In genomic region chrX:13760428-13760827, GRCh38 we compare ENCODE assay signal across 23 cellular contexts. TPM values are rescaled to one million over a fixed set of nuclear protein-coding genes. Genes with fewer than 3 reads are reported as not detected.
DNase-seq lines count a peak whose midpoint lies in the region; ATAC-seq, FAIRE-seq and TF ChIP-seq lines count a peak whose summit lies in the region.
"Had no signal": no experiment of that assay in that cellular context is flagged by ENCODE, and none has a peak within 500 bp of the region (broad histone marks: within the 10 kb centered on the region; RNA-seq: fewer than 3 reads in every experiment).

No MANE protein-coding gene starts in this region.

- no peak overlapping the region for H3K9ac ChIP-seq in HUES64 (ENCODE audit: low read depth, low read length)
- no peak overlapping the region for H3K9ac ChIP-seq in GM12878 (ENCODE audit: control insufficient read depth, insufficient read depth, low read length)
- no peak overlapping the region for H3K9ac ChIP-seq in HepG2 (ENCODE audit: insufficient read depth, low read depth, low read length)
- no peak overlapping the region for H3K9ac ChIP-seq in colonic mucosa (ENCODE audit: low read depth in 2 of 2, low read length in 2 of 2)

- H3K9me3 ChIP-seq in breast epithelium = no peaks in the 10 kb centered on the region
- no peaks in the 10 kb centered on the region for H3K9me3 ChIP-seq in HUES64 (ENCODE audit: insufficient read depth, low read depth, low read length)
- H3K9me3 ChIP-seq in GM12878 (replicated peaks; ENCODE audit: control insufficient read depth, insufficient read depth, low read length) = no peaks in the 10 kb centered on the region
- H3K9me3 ChIP-seq in spleen = no peaks in the 10 kb centered on the region
- H3K9me3 ChIP-seq in HepG2 (ENCODE audit: low read length) = no peaks in the 10 kb centered on the region
- H3K9me3 ChIP-seq in upper lobe of left lung = no peaks in the 10 kb centered on the region
- H3K9me3 ChIP-seq in colonic mucosa = no peaks in the 10 kb centered on the region
- H3K9me3 ChIP-seq: MG63 had no signal

- H3K4me1 ChIP-seq in breast epithelium = peaks cover 0 to 4% of the 10 kb centered on the region in 2 donors
- H3K4me1 ChIP-seq in HUES64 (ENCODE audit: insufficient read depth, low read length) = peaks cover 37% of the 10 kb centered on the region
- peaks cover 28% of the 10 kb centered on the region for H3K4me1 ChIP-seq in GM12878 (ENCODE audit: control insufficient read depth, insufficient read depth, low read length)
- peaks cover 6 to 87% (median 39%) of the 10 kb centered on the region in 6 donors for H3K4me1 ChIP-seq in spleen
- H3K4me1 ChIP-seq in HepG2 (ENCODE audit: insufficient read depth, low read length) = no peaks in the 10 kb centered on the region
- H3K4me1 ChIP-seq in upper lobe of left lung = peaks cover 5 to 25% (median 19%) of the 10 kb centered on the region in 4 donors
- no peaks in the 10 kb centered on the region for H3K4me1 ChIP-seq in colonic mucosa

- H3K4me3 Mint-ChIP-seq in MCF 10A (ENCODE audit: unreplicated experiment) = no peak overlapping the region
- H3K4me3 Mint-ChIP-seq: HFFc6 had no signal

- H3K36me3 ChIP-seq in breast epithelium (no peaks in the 10 kb centered on the region), HUES64 (ENCODE audit: insufficient read depth, low read length) (peaks cover 79% of the 10 kb centered on the region), GM12878 (ENCODE audit: control insufficient read depth in 2 of 2, insufficient read depth in 2 of 2, low read length in 1 of 2) (peaks cover 0 to 5% of the 10 kb centered on the region in 2 experiments; a peak in 2 of 4 replicates), spleen (peaks cover 0 to 91% (median 37%) of the 10 kb centered on the region in 6 donors), HepG2 (replicated peaks in 1 of 2; ENCODE audit: control insufficient read depth in 1 of 2, insufficient read depth in 2 of 2, low read length in 2 of 2) (peaks cover 0 to 18% of the 10 kb centered on the region in 2 experiments; a peak in 4 of 5 replicates), upper lobe of left lung (peaks cover 0 to 38% (median 13%) of the 10 kb centered on the region in 4 donors), colonic mucosa (no peaks in the 10 kb centered on the region)

- peaks cover 84% of the 10 kb centered on the region for H3K36me3 Mint-ChIP-seq in MCF 10A (ENCODE audit: insufficient read depth, unreplicated experiment)

- no peaks in the 10 kb centered on the region for H4K20me1 ChIP-seq in GM12878 (ENCODE audit: control insufficient read depth, insufficient read depth)
- H4K20me1 ChIP-seq in HepG2 (ENCODE audit: insufficient read depth, low read length) = no peaks in the 10 kb centered on the region

- no peak for TF ChIP-seq RAD21 in GM12878 (IDR thresholded peaks at IDR 0.05; ENCODE audit: insufficient read depth, low read depth, low read length)
- TF ChIP-seq RAD21 in HepG2 (CRISPR knock-in tag; IDR thresholded peaks at IDR 0.05) = no peak

- SMC1A ChIA-PET in GM12878 (lab: Charles Lee; ENCODE audit: uncharacterized antibody, unreplicated experiment) = interaction anchor here (0.7 to 3.4 kb wide), 11 partner anchors 9 to 137 kb away, joined by 3 to 43 read pairs (median 4); no protein-coding TSS in a partner anchor

- TF ChIP-seq EP300 in GM12878 (IDR thresholded peaks at IDR 0.05; ENCODE audit: borderline replicate concordance in 1 of 2, control insufficient read depth in 1 of 2, low read depth in 2 of 2, low read length in 2 of 2) = no peak
- TF ChIP-seq EP300 in HepG2 (IDR thresholded peaks at IDR 0.05; ENCODE audit: low read depth in 2 of 2, low read length in 2 of 2) = no peak
- no peak for TF ChIP-seq EP300 in HepG2 (CRISPR knock-in tag; IDR thresholded peaks at IDR 0.05; ENCODE audit: borderline replicate concordance)
- no peak for TF ChIP-seq EP300 in upper lobe of left lung (IDR thresholded peaks at IDR 0.05)

- H2AFZ ChIP-seq in GM12878 (ENCODE audit: control insufficient read depth, low read depth, low read length) = no peak overlapping the region
- H2AFZ ChIP-seq in HepG2 (ENCODE audit: low read length) = no peak overlapping the region

- H3K27me3 ChIP-seq in breast epithelium = no peaks in the 10 kb centered on the region
- H3K27me3 ChIP-seq in HUES64 (ENCODE audit: insufficient read depth, low read length) = no peaks in the 10 kb centered on the region
- no peaks in the 10 kb centered on the region for H3K27me3 ChIP-seq in GM12878 (replicated peaks in 1 of 2; ENCODE audit: control insufficient read depth in 2 of 2, insufficient read depth in 2 of 2, low read length in 1 of 2)
- no peaks in the 10 kb centered on the region for H3K27me3 ChIP-seq in spleen (replicated peaks in 1 of 7)
- H3K27me3 ChIP-seq in HepG2 (ENCODE audit: control insufficient read depth in 1 of 2, insufficient read depth in 2 of 2, low read length in 2 of 2) = no peaks in the 10 kb centered on the region
- no peaks in the 10 kb centered on the region for H3K27me3 ChIP-seq in upper lobe of left lung
- H3K27me3 ChIP-seq in colonic mucosa = no peaks in the 10 kb centered on the region
- H3K27me3 ChIP-seq: MG63 had no signal

- no peak for ATAC-seq in GM12878
- no peak for ATAC-seq in HepG2
- no peak for ATAC-seq in upper lobe of left lung (ENCODE audit: low FRiP score in 2 of 2)

- H3K79me2 ChIP-seq in GM12878 (ENCODE audit: control insufficient read depth, insufficient read depth, low read length) (no peaks in the 10 kb centered on the region; the same call in 1 of the 2 replicates), HepG2 (ENCODE audit: insufficient read depth, low read length) (no peaks in the 10 kb centered on the region)

- no peak for FAIRE-seq in GM12878 (lab: Jason Lieb, UNC)
- FAIRE-seq in HepG2 (lab: Jason Lieb, UNC) = no peak
- FAIRE-seq: H54 had no signal

- H3K4me3 ChIP-seq in breast epithelium = no peak overlapping the region
- no peak overlapping the region for H3K4me3 ChIP-seq in HUES64 (ENCODE audit: low read length)
- H3K4me3 ChIP-seq in GM12878 = 0 out of 2 replicates have a peak overlapping the region, but pooled peaks have one; percentile 3
- no peak overlapping the region for H3K4me3 ChIP-seq in spleen
- no peak overlapping the region for H3K4me3 ChIP-seq in HepG2 (replicated peaks in 1 of 3; ENCODE audit: insufficient read depth in 1 of 3, low read depth in 2 of 3, low read length in 3 of 3)
- no peak overlapping the region for H3K4me3 ChIP-seq in upper lobe of left lung
- H3K4me3 ChIP-seq in colonic mucosa = no peak overlapping the region
- H3K4me3 ChIP-seq: MG63 had no signal

- in situ Hi-C loops in GM12878 (cut with MboI) (no loop called here), HepG2 (cut with HindIII; ENCODE audit: extremely low pct_ligation_motif_present, low pct_unique_long_range_greater_than_20kb) (loop anchor here (10.0 to 25.0 kb wide), 2 partner anchors 248 to 274 kb away; no protein-coding TSS in a partner anchor)

- POLR2A ChIA-PET in MCF 10A (lab: Yijun Ruan, JAX) = interaction anchor here (1.8 kb wide), 1 partner anchor 14 kb away, joined by 4 read pairs; no protein-coding TSS in a partner anchor
- POLR2A ChIA-PET in GM12878 (lab: Charles Lee) = interaction anchor here (7.2 kb wide), 1 partner anchor 63 kb away, joined by 31 read pairs; no protein-coding TSS in a partner anchor
- POLR2A ChIA-PET in HepG2 (lab: Yijun Ruan, JAX) = no interaction called here

- RAD21 ChIA-PET in GM12878 (lab: Charles Lee; ENCODE audit: unreplicated experiment) = interaction anchor here (1.1 to 15.7 kb wide), 5 partner anchors 10 to 107 kb away, joined by 3 to 175 read pairs (median 17); partner anchors contain the start of gene TCEANC

- 95% methylated on average over 12 of the region's 13 CpGs for WGBS in HUES64
- 92% methylated on average over 13 of the region's 13 CpGs for WGBS in GM12878 (ENCODE audit: insufficient coverage, insufficient replicate concordance, low lambda C conversion rate, missing lambda C conversion rate)
- 53 to 75% (median 68%) methylated on average over 10 to 13 of the region's 13 CpGs for WGBS in spleen, 5 donors
- 100% methylated on average over 1 of the region's 13 CpGs for WGBS in HepG2 (ENCODE audit: low lambda C conversion rate)
- 56 to 80% methylated on average over 9 to 13 of the region's 13 CpGs for WGBS in upper lobe of left lung, 2 donors

- H3K27ac ChIP-seq in breast epithelium (no peak overlapping the region), HUES64 (ENCODE audit: low read depth, low read length) (0 out of 2 replicates have a peak overlapping the region, but pooled peaks have one; percentile 41), GM12878 (ENCODE audit: control insufficient read depth, insufficient read depth) (peak overlapping the region; percentile 79; the same call in 1 of the 2 replicates), spleen (peak overlapping the region in 5 of 8 donors; percentile 2 to 82 (median 74)), HepG2 (ENCODE audit: extremely low read length, insufficient read depth, low read length) (no peak overlapping the region), upper lobe of left lung (peak overlapping the region in 2 of 4 donors; percentile 24 to 77), colonic mucosa (no peak overlapping the region)

- TF ChIP-seq POLR2A in breast epithelium (IDR thresholded peaks at IDR 0.05) (no peak), GM12878 (IDR thresholded peaks at IDR 0.05; ENCODE audit: low read depth, low read length) (no peak), spleen (IDR thresholded peaks at IDR 0.05) (no peak), HepG2 (IDR thresholded peaks at IDR 0.05; ENCODE audit: insufficient read depth in 1 of 2, low read depth in 2 of 2, low read length in 2 of 2) (no peak), upper lobe of left lung (IDR thresholded peaks at IDR 0.05) (no peak)

- H3K4me2 ChIP-seq in GM12878 (ENCODE audit: control insufficient read depth, insufficient read depth) (no peak overlapping the region), HepG2 (ENCODE audit: low read depth, low read length) (no peak overlapping the region)

- TF ChIP-seq CTCF in MCF 10A (IDR thresholded peaks at IDR 0.05; ENCODE audit: unreplicated experiment) = no peak
- TF ChIP-seq CTCF in breast epithelium (IDR thresholded peaks at IDR 0.05) = no peak
- no peak for TF ChIP-seq CTCF in GM12878 (IDR thresholded peaks at IDR 0.05 in 2 of 3, conservative IDR thresholded peaks at IDR 0.05 in 1 of 3; ENCODE audit: control insufficient read depth in 2 of 3, extremely low read depth in 1 of 3, insufficient read depth in 1 of 3, low read depth in 3 of 3, low read length in 3 of 3)
- no peak for TF ChIP-seq CTCF in spleen (IDR thresholded peaks at IDR 0.05 in 8 of 11, conservative IDR thresholded peaks at IDR 0.05 in 3 of 11)
- TF ChIP-seq CTCF in HepG2 (CRISPR knock-in tag; IDR thresholded peaks at IDR 0.05) = no peak
- no peak for TF ChIP-seq CTCF in upper lobe of left lung (IDR thresholded peaks at IDR 0.05)
- no peak for TF ChIP-seq CTCF in colonic mucosa (IDR thresholded peaks at IDR 0.05)

- no peaks in the 10 kb centered on the region for H3K4me1 Mint-ChIP-seq in MCF 10A (ENCODE audit: insufficient read depth, unreplicated experiment)

- no peaks in the 10 kb centered on the region for H3K9me3 Mint-ChIP-seq in MCF 10A (ENCODE audit: unreplicated experiment)
- H3K9me3 Mint-ChIP-seq: HFFc6 had no signal

- CTCF ChIA-PET in MCF 10A (lab: Yijun Ruan, JAX) (interaction anchor here (0.8 to 2.7 kb wide), 4 partner anchors 9 to 269 kb away, joined by 3 to 10 read pairs (median 6); no protein-coding TSS in a partner anchor), GM12878 (lab: Yijun Ruan, JAX) (interaction anchor here (1.0 to 9.0 kb wide), 4 partner anchors 11 to 94 kb away, joined by 3 to 95 read pairs (median 3); no protein-coding TSS in a partner anchor), HepG2 (lab: Yijun Ruan, JAX; ENCODE audit: low intra/inter-chr PET ratio, low total read pairs) (no interaction called here)

- BruUV-seq in MCF 10A (replicated peaks; lab: Mats Ljungman, UMichigan) (TSS peak; percentile 58), GM12878 (replicated peaks; lab: Mats Ljungman, UMichigan) (no TSS peak), HepG2 (replicated peaks; lab: Mats Ljungman, UMichigan) (no TSS peak)

- intact Hi-C loops in MCF 10A (cut with micrococcal nuclease) = no loop called here
- intact Hi-C loops in breast epithelium (cut with DNase I; ENCODE audit: low total_unique reads) = no loop called here
- intact Hi-C loops in GM12878 (cut with micrococcal nuclease; ENCODE audit: unreplicated experiment) = no loop called here
- intact Hi-C loops in spleen (cut with DNase I; ENCODE audit: low total_unique reads) = no loop called here
- intact Hi-C loops in HepG2 (cut with micrococcal nuclease; ENCODE audit: unreplicated experiment) = no loop called here
- intact Hi-C loops in colonic mucosa (cut with DNase I) = no loop called here

- no peak overlapping the region for H3K27ac Mint-ChIP-seq in MCF 10A (ENCODE audit: low read depth, unreplicated experiment)
- H3K27ac Mint-ChIP-seq: HFFc6 had no signal

- DNase-seq in MCF 10A (ENCODE audit: unreplicated experiment) (no peak), breast epithelium (ENCODE audit: low spot score in 2 of 2) (no peak), GM12878 (ENCODE audit: low read depth, low spot score) (no peak), spleen (no peak), HepG2 (ENCODE audit: low spot score) (no peak), upper lobe of left lung (no peak), colonic mucosa (no peak)
- DNase-seq: C1 segment of cervical spinal cord, DMS 273 treated with DMSO at 0.1 percent for 48 hours, DND-41, HFFc6, IMR-90, MG63, NCI-H1092 treated with DMSO at 0.1 percent for 48 hours, NCI-H2081, NCI-H2171 treated with DMSO at 0.1 percent for 48 hours, NCI-H446 treated with DMSO at 0.1 percent for 48 hours, NCI-H748 treated with DMSO at 0.1 percent for 48 hours, RPMI8226, SHP77 treated with DMSO at 0.1 percent for 48 hours had no signal

- no peaks in the 10 kb centered on the region for H3K27me3 Mint-ChIP-seq in MCF 10A (ENCODE audit: insufficient read depth, unreplicated experiment)

RNA-seq across cellular contexts. Expression of gene OFD1, which starts 25.9 kb away (rescaled TPM):
- total RNA-seq in MCF 10A (2022) (44.3 and 44.8 TPM in 2 replicates), breast epithelium (100 to 1,000 TPM in 1 of 3 donors, 10 to 100 TPM in 2; 10.7 to 136 (median 48.8) TPM), GM12878 (2014; rRNA removed) (22.4 and 27.7 TPM in 2 replicates), GM12878 (2014; rRNA removed; fragmentation: Illumina TruSeq; extraction: Trizol) (39.5 and 43.7 TPM in 2 replicates), GM12878 (2021) (30.6 and 34.0 TPM in 2 replicates), spleen (10 to 100 TPM; 33.6 to 54.8 (median 47.7) TPM), HepG2 (2016; rRNA removed; fragmentation: Illumina TruSeq; extraction: Trizol) (14.3 and 16.4 TPM in 2 replicates), upper lobe of left lung (10 to 100 TPM; 19.2 to 98.5 (median 37.0) TPM), colonic mucosa (10 to 100 TPM; 29.9 to 35.5 TPM)
- polyA plus RNA-seq in HUES64 (2013, experiment 1 of 2) = 15.6 TPM
- 16.0 TPM for polyA plus RNA-seq in HUES64 (2013, experiment 2 of 2)
- total RNA-seq in GM12878 (2013; cell fraction: nucleolus; rRNA removed) = 173 and 178 TPM in 2 replicates
- polyA plus RNA-seq in GM12878 (2011; ENCODE audit: low read depth) = 17.6 TPM
- polyA plus RNA-seq in GM12878 (2011; rRNA removed) (77.2 and 107 TPM in 2 replicates), GM12878 (2014; fragmentation: Illumina TruSeq; extraction: Trizol) (33.3 and 43.7 TPM in 2 replicates), GM12878 (2014; fragmentation: Nextera tagmentation; extraction: Ambion mirVana) (10 to 100 TPM; 43.0 to 64.5 TPM), GM12878 (2014; rRNA removed) (23.6 and 23.7 TPM in 2 replicates), GM12878 (2016; fragmentation: Nextera tagmentation; extraction: Ambion mirVana) (10 to 100 TPM; 32.6 to 34.2 TPM), spleen (100 to 1,000 TPM in 1 of 3 donors, 10 to 100 TPM in 2; 52.1 to 138 (median 54.0) TPM), HepG2 (2011; rRNA removed) (14.7 and 14.9 TPM in 2 replicates)
- polyA plus RNA-seq in GM12878 (2011; cell fraction: cytosol; rRNA removed) = 32.3 and 33.2 TPM in 2 replicates
- 186 and 224 TPM in 2 replicates for polyA plus RNA-seq in GM12878 (2011; cell fraction: nucleus; rRNA removed)
- polyA plus RNA-seq in GM12878 (2012) = 25.2 and 35.0 TPM in 2 replicates
- polyA minus RNA-seq in GM12878 (2011; rRNA and poly(A)+ RNA removed) = 38.1 and 44.5 TPM in 2 replicates
- 18.8 and 19.2 TPM in 2 replicates for polyA minus RNA-seq in GM12878 (2011; cell fraction: cytosol; rRNA and poly(A)+ RNA removed)
- polyA minus RNA-seq in GM12878 (2011; cell fraction: nucleus; rRNA and poly(A)+ RNA removed) = 85.6 and 109 TPM in 2 replicates
- total RNA-seq in HepG2 (2016; cell fraction: cytosol; rRNA removed; fragmentation: Illumina TruSeq; extraction: Trizol; ENCODE audit: low read depth) = 3.7 and 4.8 TPM in 2 replicates
- 16.9 and 17.9 TPM in 2 replicates for total RNA-seq in HepG2 (2016; cell fraction: insoluble cytoplasmic fraction; rRNA removed; fragmentation: Illumina TruSeq; extraction: Trizol)
- total RNA-seq in HepG2 (2016; cell fraction: membrane; rRNA removed; fragmentation: Illumina TruSeq; extraction: Trizol) = 4.7 and 4.8 TPM in 2 replicates
- total RNA-seq in HepG2 (2016; cell fraction: nucleus; rRNA removed; fragmentation: Illumina TruSeq; extraction: Trizol) = 30.3 and 30.7 TPM in 2 replicates
- 3.6 and 4.3 TPM in 2 replicates for polyA plus RNA-seq in HepG2 (2011; cell fraction: cytosol; rRNA removed)
- 61.7 and 68.4 TPM in 2 replicates for polyA plus RNA-seq in HepG2 (2011; cell fraction: nucleus; rRNA removed)
- polyA plus RNA-seq in HepG2 (2012) = 15.5 and 18.0 TPM in 2 replicates
- 1.0 and 1.3 TPM in 2 replicates for polyA plus RNA-seq in HepG2 (2016; cell fraction: cytosol; fragmentation: Illumina TruSeq; extraction: Trizol; ENCODE audit: low read depth)
- polyA plus RNA-seq in HepG2 (2016; cell fraction: insoluble cytoplasmic fraction; fragmentation: Illumina TruSeq; extraction: Trizol; ENCODE audit: low read depth) = 13.0 and 14.7 TPM in 2 replicates
- 1.7 and 2.0 TPM in 2 replicates for polyA plus RNA-seq in HepG2 (2016; cell fraction: membrane; fragmentation: Illumina TruSeq; extraction: Trizol; ENCODE audit: low read depth)
- 40.0 and 45.3 TPM in 2 replicates for polyA plus RNA-seq in HepG2 (2016; cell fraction: nucleus; fragmentation: Illumina TruSeq; extraction: Trizol; ENCODE audit: insufficient read depth, low read depth)
- polyA minus RNA-seq in HepG2 (2011; rRNA and poly(A)+ RNA removed; ENCODE audit: low replicate concordance) = 17.1 and 18.1 TPM in 2 replicates
- 3.7 and 5.8 TPM in 2 replicates for polyA minus RNA-seq in HepG2 (2011; cell fraction: cytosol; rRNA and poly(A)+ RNA removed)
- polyA minus RNA-seq in HepG2 (2011; cell fraction: nucleus; rRNA and poly(A)+ RNA removed) = 43.0 and 46.1 TPM in 2 replicates

RNA-seq across cellular contexts. Expression of gene TRAPPC2, which starts 26.0 kb away (rescaled TPM):
- total RNA-seq in MCF 10A (2022) (16.5 and 21.7 TPM in 2 replicates), breast epithelium (10 to 100 TPM in 2 of 3 donors, 1 to 10 TPM in 1; 8.2 to 25.3 (median 21.0) TPM), GM12878 (2014; rRNA removed) (21.0 and 30.0 TPM in 2 replicates), GM12878 (2014; rRNA removed; fragmentation: Illumina TruSeq; extraction: Trizol) (24.8 and 26.2 TPM in 2 replicates), GM12878 (2021) (17.5 and 17.8 TPM in 2 replicates), spleen (10 to 100 TPM; 21.2 to 29.5 (median 23.8) TPM), HepG2 (2016; rRNA removed; fragmentation: Illumina TruSeq; extraction: Trizol) (8.1 and 9.2 TPM in 2 replicates), upper lobe of left lung (10 to 100 TPM in 4 of 6 donors, 1 to 10 TPM in 2; 6.3 to 18.0 (median 12.7) TPM), colonic mucosa (10 to 100 TPM; 20.4 to 20.9 TPM)
- polyA plus RNA-seq in HUES64 (2013, experiment 1 of 2) = 10.9 TPM
- polyA plus RNA-seq in HUES64 (2013, experiment 2 of 2) = 10.0 TPM
- 27.6 and 32.3 TPM in 2 replicates for total RNA-seq in GM12878 (2013; cell fraction: nucleolus; rRNA removed)
- 23.8 TPM for polyA plus RNA-seq in GM12878 (2011; ENCODE audit: low read depth)
- polyA plus RNA-seq in GM12878 (2011; rRNA removed) (28.4 and 30.7 TPM in 2 replicates), GM12878 (2014; fragmentation: Illumina TruSeq; extraction: Trizol) (14.6 and 23.0 TPM in 2 replicates), GM12878 (2014; fragmentation: Nextera tagmentation; extraction: Ambion mirVana) (10 to 100 TPM; 18.3 to 27.5 TPM), GM12878 (2014; rRNA removed) (12.4 and 14.8 TPM in 2 replicates), GM12878 (2016; fragmentation: Nextera tagmentation; extraction: Ambion mirVana) (10 to 100 TPM; 21.6 to 26.6 TPM), spleen (10 to 100 TPM; 10.8 to 12.0 (median 11.2) TPM), HepG2 (2011; rRNA removed) (4.4 and 4.7 TPM in 2 replicates)
- 13.5 and 19.6 TPM in 2 replicates for polyA plus RNA-seq in GM12878 (2011; cell fraction: cytosol; rRNA removed)
- 11.8 and 13.8 TPM in 2 replicates for polyA plus RNA-seq in GM12878 (2011; cell fraction: nucleus; rRNA removed)
- 14.5 and 17.8 TPM in 2 replicates for polyA plus RNA-seq in GM12878 (2012)
- 15.3 and 18.7 TPM in 2 replicates for polyA minus RNA-seq in GM12878 (2011; rRNA and poly(A)+ RNA removed)
- polyA minus RNA-seq in GM12878 (2011; cell fraction: cytosol; rRNA and poly(A)+ RNA removed) = 10.3 and 13.9 TPM in 2 replicates
- 10.0 and 15.9 TPM in 2 replicates for polyA minus RNA-seq in GM12878 (2011; cell fraction: nucleus; rRNA and poly(A)+ RNA removed)
- 1.5 and 1.8 TPM in 2 replicates for total RNA-seq in HepG2 (2016; cell fraction: cytosol; rRNA removed; fragmentation: Illumina TruSeq; extraction: Trizol; ENCODE audit: low read depth)
- 7.7 and 7.8 TPM in 2 replicates for total RNA-seq in HepG2 (2016; cell fraction: insoluble cytoplasmic fraction; rRNA removed; fragmentation: Illumina TruSeq; extraction: Trizol)
- 2.9 and 4.7 TPM in 2 replicates for total RNA-seq in HepG2 (2016; cell fraction: membrane; rRNA removed; fragmentation: Illumina TruSeq; extraction: Trizol)
- total RNA-seq in HepG2 (2016; cell fraction: nucleus; rRNA removed; fragmentation: Illumina TruSeq; extraction: Trizol) = 11.3 and 11.9 TPM in 2 replicates
- polyA plus RNA-seq in HepG2 (2011; cell fraction: cytosol; rRNA removed) = 2.1 and 3.2 TPM in 2 replicates
- 4.7 and 5.3 TPM in 2 replicates for polyA plus RNA-seq in HepG2 (2011; cell fraction: nucleus; rRNA removed)
- 6.0 TPM in 2 replicates for polyA plus RNA-seq in HepG2 (2012)
- polyA plus RNA-seq in HepG2 (2016; cell fraction: cytosol; fragmentation: Illumina TruSeq; extraction: Trizol; ENCODE audit: low read depth) = 1.3 and 1.4 TPM in 2 replicates
- polyA plus RNA-seq in HepG2 (2016; cell fraction: insoluble cytoplasmic fraction; fragmentation: Illumina TruSeq; extraction: Trizol; ENCODE audit: low read depth) = 5.5 and 5.8 TPM in 2 replicates
- polyA plus RNA-seq in HepG2 (2016; cell fraction: membrane; fragmentation: Illumina TruSeq; extraction: Trizol; ENCODE audit: low read depth) = 1.9 and 2.4 TPM in 2 replicates
- polyA plus RNA-seq in HepG2 (2016; cell fraction: nucleus; fragmentation: Illumina TruSeq; extraction: Trizol; ENCODE audit: insufficient read depth, low read depth) = 16.5 and 18.5 TPM in 2 replicates
- 4.0 and 14.9 TPM in 2 replicates for polyA minus RNA-seq in HepG2 (2011; rRNA and poly(A)+ RNA removed; ENCODE audit: low replicate concordance)
- 2.5 and 3.7 TPM in 2 replicates for polyA minus RNA-seq in HepG2 (2011; cell fraction: cytosol; rRNA and poly(A)+ RNA removed)
- 8.9 and 10.9 TPM in 2 replicates for polyA minus RNA-seq in HepG2 (2011; cell fraction: nucleus; rRNA and poly(A)+ RNA removed)

RNA-seq across cellular contexts. Expression of gene GPM6B, which starts 56.5 kb away (rescaled TPM):
- total RNA-seq in MCF 10A (2022) (6.9 and 16.3 TPM in 2 replicates), breast epithelium (10 to 100 TPM in 2 of 3 donors, 1 to 10 TPM in 1; 3.4 to 81.7 (median 35.7) TPM), GM12878 (2014; rRNA removed) (0.33 TPM in 1 of 2 replicates, not detected in the other), GM12878 (2014; rRNA removed; fragmentation: Illumina TruSeq; extraction: Trizol) (0.04 TPM in 1 of 2 replicates, not detected in the other), GM12878 (2021) (0.21 TPM in 1 of 2 replicates, not detected in the other), spleen (10 to 100 TPM in 6 of 7 donors, 1 to 10 TPM in 1; 6.3 to 67.1 (median 30.0) TPM), HepG2 (2016; rRNA removed; fragmentation: Illumina TruSeq; extraction: Trizol) (not detected in 2 replicates), upper lobe of left lung (10 to 100 TPM in 5 of 6 donors, 1 to 10 TPM in 1; 5.2 to 29.6 (median 21.8) TPM), colonic mucosa (1 to 10 TPM; 2.7 to 8.6 TPM)
- polyA plus RNA-seq in HUES64 (2013, experiment 1 of 2) = 54.2 TPM
- polyA plus RNA-seq in HUES64 (2013, experiment 2 of 2) = 59.3 TPM
- 0.34 and 0.79 TPM in 2 replicates for total RNA-seq in GM12878 (2013; cell fraction: nucleolus; rRNA removed)
- polyA plus RNA-seq in GM12878 (2011; ENCODE audit: low read depth) = 0.24 TPM
- polyA plus RNA-seq in GM12878 (2011; rRNA removed) (0.42 and 0.48 TPM in 2 replicates), GM12878 (2014; fragmentation: Illumina TruSeq; extraction: Trizol) (0.01 TPM in 1 of 2 replicates, not detected in the other), GM12878 (2014; fragmentation: Nextera tagmentation; extraction: Ambion mirVana) (under 1 TPM; 0.26 to 0.53 TPM), GM12878 (2014; rRNA removed) (0.05 TPM in 1 of 2 replicates, not detected in the other), GM12878 (2016; fragmentation: Nextera tagmentation; extraction: Ambion mirVana) (1 to 10 TPM; 2.6 TPM), spleen (1 to 10 TPM; 2.0 to 7.9 (median 3.6) TPM), HepG2 (2011; rRNA removed) (not detected in 2 replicates)
- 0.35 and 0.45 TPM in 2 replicates for polyA plus RNA-seq in GM12878 (2011; cell fraction: cytosol; rRNA removed)
- polyA plus RNA-seq in GM12878 (2011; cell fraction: nucleus; rRNA removed) = 0.29 and 0.43 TPM in 2 replicates
- polyA plus RNA-seq in GM12878 (2012) = 0.62 TPM in 2 replicates
- polyA minus RNA-seq in GM12878 (2011; rRNA and poly(A)+ RNA removed) = 0.07 and 2.2 TPM in 2 replicates
- not detected in 2 replicates for polyA minus RNA-seq in GM12878 (2011; cell fraction: cytosol; rRNA and poly(A)+ RNA removed)
- polyA minus RNA-seq in GM12878 (2011; cell fraction: nucleus; rRNA and poly(A)+ RNA removed) = 0.24 TPM in 1 of 2 replicates, not detected in the other
- not detected in 2 replicates for total RNA-seq in HepG2 (2016; cell fraction: cytosol; rRNA removed; fragmentation: Illumina TruSeq; extraction: Trizol; ENCODE audit: low read depth)
- total RNA-seq in HepG2 (2016; cell fraction: insoluble cytoplasmic fraction; rRNA removed; fragmentation: Illumina TruSeq; extraction: Trizol) = not detected in 2 replicates
- not detected in 2 replicates for total RNA-seq in HepG2 (2016; cell fraction: membrane; rRNA removed; fragmentation: Illumina TruSeq; extraction: Trizol)
- not detected in 2 replicates for total RNA-seq in HepG2 (2016; cell fraction: nucleus; rRNA removed; fragmentation: Illumina TruSeq; extraction: Trizol)
- polyA plus RNA-seq in HepG2 (2011; cell fraction: cytosol; rRNA removed) = not detected in 2 replicates
- polyA plus RNA-seq in HepG2 (2011; cell fraction: nucleus; rRNA removed) = 0.10 and 0.13 TPM in 2 replicates
- polyA plus RNA-seq in HepG2 (2012) = 0.58 and 0.61 TPM in 2 replicates
- polyA plus RNA-seq in HepG2 (2016; cell fraction: cytosol; fragmentation: Illumina TruSeq; extraction: Trizol; ENCODE audit: low read depth) = not detected in 2 replicates
- polyA plus RNA-seq in HepG2 (2016; cell fraction: insoluble cytoplasmic fraction; fragmentation: Illumina TruSeq; extraction: Trizol; ENCODE audit: low read depth) = not detected in 2 replicates
- not detected in 2 replicates for polyA plus RNA-seq in HepG2 (2016; cell fraction: membrane; fragmentation: Illumina TruSeq; extraction: Trizol; ENCODE audit: low read depth)
- polyA plus RNA-seq in HepG2 (2016; cell fraction: nucleus; fragmentation: Illumina TruSeq; extraction: Trizol; ENCODE audit: insufficient read depth, low read depth) = not detected in 2 replicates
- polyA minus RNA-seq in HepG2 (2011; rRNA and poly(A)+ RNA removed; ENCODE audit: low replicate concordance) = not detected in 2 replicates
- not detected in 2 replicates for polyA minus RNA-seq in HepG2 (2011; cell fraction: cytosol; rRNA and poly(A)+ RNA removed)
- polyA minus RNA-seq in HepG2 (2011; cell fraction: nucleus; rRNA and poly(A)+ RNA removed) = 0.25 and 0.26 TPM in 2 replicates
- total RNA-seq: A172, HFFc6 had no signal

Comparison
In these comparisons a context has a peak if more than half of its experiments do, and no peak if none do; other contexts are left out.
1. H3K27ac ChIP-seq: peak in HUES64 (single experiment), GM12878 (single experiment) and spleen (5 of 8); none in breast epithelium (0 of 2), HepG2 (single experiment) and colonic mucosa (single experiment).